Comparison of ENCODE assay signal across 12 cellular contexts in the genomic region with DNA sequence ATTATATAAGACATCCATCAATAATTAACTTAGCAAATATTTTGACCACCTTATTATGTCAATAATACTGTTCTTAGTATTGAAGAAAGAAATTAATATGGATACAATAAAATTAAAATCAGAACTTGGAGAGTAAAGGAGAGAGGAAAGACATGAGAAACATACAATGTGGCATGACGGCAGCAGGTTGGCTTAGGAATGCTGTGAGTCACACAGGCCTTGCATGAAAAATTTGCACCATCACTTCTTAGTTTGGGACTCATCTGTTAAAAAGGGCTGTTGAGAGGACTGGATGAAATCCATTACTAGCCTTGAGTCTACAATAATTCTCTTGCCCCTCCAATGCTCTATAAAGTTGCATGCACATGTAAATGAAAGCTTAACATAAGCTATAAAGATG.
A peak's percentile ranks its signal among the peaks of the same experiment; 100 is the strongest.
DNase-seq lines count a peak whose midpoint lies in the region; FAIRE-seq and TF ChIP-seq lines count a peak whose summit lies in the region.
"Had no signal": no experiment of that assay in that cellular context is flagged by ENCODE, and none has a peak within 500 bp of the region (broad histone marks: within the 10 kb centered on the region; RNA-seq: fewer than 3 reads in every experiment).

No MANE protein-coding gene starts in this region.

- peaks cover 25% of the 10 kb centered on the region for H3K4me1 ChIP-seq in ACC112 (ENCODE audit: control insufficient read depth, insufficient read depth, low read length, unreplicated experiment)
- H3K4me1 ChIP-seq in keratinocyte (ENCODE audit: control insufficient read depth, extremely low read depth, insufficient read depth, low read length) = peaks cover 21% of the 10 kb centered on the region

- H3K27me3 ChIP-seq in ACC112 (ENCODE audit: insufficient read depth, low read length) (no peaks in the 10 kb centered on the region), keratinocyte (ENCODE audit: control insufficient read depth, extremely low read depth, insufficient read depth, low read length) (no peaks in the 10 kb centered on the region)

- no peaks in the 10 kb centered on the region for H3K9me3 ChIP-seq in keratinocyte (ENCODE audit: control insufficient read depth, low read depth, low read length)

- H3K4me3 ChIP-seq in ACC112 (ENCODE audit: low read depth, low read length) (peak overlapping the region; percentile 46; the same call in 1 of the 2 replicates), keratinocyte (ENCODE audit: control insufficient read depth in 2 of 3, extremely low read depth in 1 of 3, insufficient read depth in 2 of 3, low read depth in 1 of 3, low read length in 3 of 3) (no peak overlapping the region)

- no peak overlapping the region for H2AFZ ChIP-seq in ACC112 (ENCODE audit: low read length, unreplicated experiment)
- no peak overlapping the region for H2AFZ ChIP-seq in keratinocyte (ENCODE audit: control insufficient read depth, low read length)

- peak; percentile 93 for FAIRE-seq in keratinocyte (lab: Jason Lieb, UNC)
- FAIRE-seq: G401.6 had no signal

- dilution Hi-C loops in keratinocyte (cut with MboI; ENCODE audit: extremely low pct_ligation_motif_present, low sequenced_read_pairs) = no loop called here

- H3K36me3 ChIP-seq in ACC112 (ENCODE audit: insufficient read depth, low read length) (no peaks in the 10 kb centered on the region), keratinocyte (ENCODE audit: control insufficient read depth in 2 of 2, extremely low read depth in 1 of 2, insufficient read depth in 2 of 2, low read length in 2 of 2) (no peaks in the 10 kb centered on the region)

- H3K4me2 ChIP-seq in keratinocyte (ENCODE audit: control insufficient read depth, extremely low read depth, insufficient read depth, low read depth, low read length) = peak overlapping the region; percentile 33

- H4K20me1 ChIP-seq in keratinocyte (ENCODE audit: control insufficient read depth, extremely low read depth, insufficient read depth, low read length) = no peaks in the 10 kb centered on the region

- H3K9ac ChIP-seq in keratinocyte (ENCODE audit: control insufficient read depth, extremely low read depth, insufficient read depth, low read length) = no peak overlapping the region

- DNase-seq in HK-2 (ENCODE audit: unreplicated experiment) (peak; percentile 0), astrocyte of the hippocampus (ENCODE audit: low read depth, low spot score) (peak; percentile 63), keratinocyte (ENCODE audit: low read depth, low spot score) (no peak), DMS153 (lab: John Stamatoyannopoulos, UW) (no peak), RKO (ENCODE audit: low spot score) (no peak), cerebellum (ENCODE audit: low spot score) (no peak)
- no peak for DNase-seq in effector CD8-positive, alpha-beta T cell (lab: John Stamatoyannopoulos, UW)
- DNase-seq: activated CD4-positive, alpha-beta T cell treated with anti-CD3 and anti-CD28 coated beads for 36 hours; NCI-H2029; stimulated activated CD4-positive, alpha-beta T cell treated with anti-CD3 and anti-CD28 coated beads, Interleukin-1b, Interleukin-23, amount 100 ng/mL, for 48 hours had no signal

- peak overlapping the region; percentile 36 for H3K27ac ChIP-seq in ACC112 (ENCODE audit: low read depth, low read length)
- H3K27ac ChIP-seq in keratinocyte (ENCODE audit: control insufficient read depth, insufficient read depth, low read length) = peak overlapping the region; percentile 38

- peaks cover 5% of the 10 kb centered on the region for H3K79me2 ChIP-seq in ACC112 (ENCODE audit: control insufficient read depth, insufficient read depth, low read length, unreplicated experiment)
- peaks cover 1% of the 10 kb centered on the region for H3K79me2 ChIP-seq in keratinocyte (ENCODE audit: control insufficient read depth, insufficient read depth, low read length)

- no peak for TF ChIP-seq CTCF in keratinocyte (optimal IDR thresholded peaks at IDR 0.05 in 1 of 3, IDR thresholded peaks at IDR 0.05 in 1 of 3, conservative IDR thresholded peaks at IDR 0.05 in 1 of 3; ENCODE audit: extremely low read depth in 1 of 3, insufficient read depth in 2 of 3, low read length in 3 of 3)

- H3K9me1 ChIP-seq in keratinocyte (ENCODE audit: control insufficient read depth, extremely low read depth, insufficient read depth, low read length) = no peaks in the 10 kb centered on the region

Comparison
In these comparisons a context has a peak if more than half of its experiments do, and no peak if none do; other contexts are left out.
1. DNase-seq: peak in HK-2 (single experiment) and astrocyte of the hippocampus (single experiment); none in keratinocyte (single experiment), DMS153 (single experiment), RKO (single experiment), cerebellum (single experiment) and effector CD8-positive, alpha-beta T cell (single experiment).